ENCODE assay signal across 1 cellular context in genomic region chr17:31308935-31309334, GRCh38.
TF ChIP-seq lines count a peak whose summit lies in the region.

No MANE protein-coding gene starts in this region.

TF ChIP-seq in GM12878, 131 proteins besides CTCF, POLR2A, EP300 and RAD21:
- TF ChIP-seq STAT1 (conservative IDR thresholded peaks at IDR 0.05) (no peak), NFIC (IDR thresholded peaks at IDR 0.05; ENCODE audit: low read depth, low read length) (0 out of 2 replicates have a peak, but pooled peaks have one; percentile 6)
